ENCODE assay signal across 1 cellular context in the genomic region with DNA sequence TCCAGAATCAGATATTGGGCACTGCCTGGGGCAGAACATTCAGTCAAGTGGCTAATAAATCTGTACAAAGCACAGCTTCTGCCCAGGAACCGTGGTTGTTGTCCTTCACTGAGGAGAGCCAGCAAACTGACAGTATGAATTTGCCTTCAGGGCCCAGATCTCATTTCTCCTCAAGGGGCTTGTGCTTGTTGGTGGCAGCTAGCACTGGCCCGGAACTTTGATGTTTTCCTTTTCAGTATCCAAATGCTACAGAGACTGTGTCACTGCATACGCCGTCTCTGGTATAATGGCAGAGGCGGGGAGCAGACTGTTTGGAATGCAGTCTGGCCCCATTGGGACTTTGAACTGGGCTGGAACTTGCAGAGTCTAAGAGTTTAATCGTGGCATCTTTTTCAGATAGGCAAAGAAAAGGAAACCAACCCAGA.
TF ChIP-seq lines count a peak whose summit lies in the region.

No MANE protein-coding gene starts in this region.

TF ChIP-seq in HepG2, 621 proteins besides CTCF, POLR2A, EP300 and RAD21 (continued from another document and continues in another):
- TF ChIP-seq, protein P1, sequence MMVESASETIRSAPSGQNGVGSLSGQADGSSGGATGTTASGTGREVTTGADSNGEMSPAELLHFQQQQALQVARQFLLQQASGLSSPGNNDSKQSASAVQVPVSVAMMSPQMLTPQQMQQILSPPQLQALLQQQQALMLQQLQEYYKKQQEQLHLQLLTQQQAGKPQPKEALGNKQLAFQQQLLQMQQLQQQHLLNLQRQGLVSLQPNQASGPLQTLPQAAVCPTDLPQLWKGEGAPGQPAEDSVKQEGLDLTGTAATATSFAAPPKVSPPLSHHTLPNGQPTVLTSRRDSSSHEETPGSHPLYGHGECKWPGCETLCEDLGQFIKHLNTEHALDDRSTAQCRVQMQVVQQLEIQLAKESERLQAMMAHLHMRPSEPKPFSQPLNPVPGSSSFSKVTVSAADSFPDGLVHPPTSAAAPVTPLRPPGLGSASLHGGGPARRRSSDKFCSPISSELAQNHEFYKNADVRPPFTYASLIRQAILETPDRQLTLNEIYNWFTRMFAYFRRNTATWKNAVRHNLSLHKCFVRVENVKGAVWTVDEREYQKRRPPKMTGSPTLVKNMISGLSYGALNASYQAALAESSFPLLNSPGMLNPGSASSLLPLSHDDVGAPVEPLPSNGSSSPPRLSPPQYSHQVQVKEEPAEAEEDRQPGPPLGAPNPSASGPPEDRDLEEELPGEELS (CRISPR knock-in tag; IDR thresholded peaks at IDR 0.05): peak; percentile 84
- TF ChIP-seq ELF3 (CRISPR knock-in tag; IDR thresholded peaks at IDR 0.05) (peak; percentile 78), ARNT2 (CRISPR knock-in tag; IDR thresholded peaks at IDR 0.05; ENCODE audit: low read depth) (no peak), MTA1 (CRISPR knock-in tag; IDR thresholded peaks at IDR 0.05; ENCODE audit: borderline replicate concordance) (no peak), ATF7 (IDR thresholded peaks at IDR 0.05) (no peak), ATF7 (CRISPR knock-in tag; IDR thresholded peaks at IDR 0.05) (no peak), NBN (conservative IDR thresholded peaks at IDR 0.05) (no peak), TAF1 (CRISPR knock-in tag; IDR thresholded peaks at IDR 0.05) (peak; percentile 46), ZSCAN30 (CRISPR knock-in tag; IDR thresholded peaks at IDR 0.05) (no peak), ZBTB21 (CRISPR knock-in tag; IDR thresholded peaks at IDR 0.05) (no peak; the same call in 1 of the 2 replicates), ZNF776 (CRISPR knock-in tag; IDR thresholded peaks at IDR 0.05) (no peak), ZNF354B (CRISPR knock-in tag; IDR thresholded peaks at IDR 0.05) (no peak), GTF2F1 (IDR thresholded peaks at IDR 0.05; ENCODE audit: low read length) (0 out of 2 replicates have a peak, but pooled peaks have one; percentile 44), SOX13 (IDR thresholded peaks at IDR 0.05) (no peak), SOX13 (CRISPR knock-in tag; conservative IDR thresholded peaks at IDR 0.05 in 1 of 2, IDR thresholded peaks at IDR 0.05 in 1 of 2) (peak in 1 of 2 experiments; percentile 86; a peak in 2 of 4 replicates), GATAD2A (CRISPR knock-in tag; IDR thresholded peaks at IDR 0.05) (peak; percentile 89), ZNF446 (CRISPR knock-in tag; IDR thresholded peaks at IDR 0.05) (no peak), RBM22 (optimal IDR thresholded peaks at IDR 0.05; ENCODE audit: low read length) (no peak), PHF21A (CRISPR knock-in tag; IDR thresholded peaks at IDR 0.05) (peak; percentile 63), AHR (CRISPR knock-in tag; IDR thresholded peaks at IDR 0.05) (no peak), ZNF790 (CRISPR knock-in tag; IDR thresholded peaks at IDR 0.05; ENCODE audit: borderline replicate concordance) (no peak), ZNF383 (CRISPR knock-in tag; IDR thresholded peaks at IDR 0.05; ENCODE audit: borderline replicate concordance) (no peak), TCF7L2 (IDR thresholded peaks at IDR 0.05; ENCODE audit: low read depth, low read length) (0 out of 2 replicates have a peak, but pooled peaks have one; percentile 19), ZNF83 (CRISPR knock-in tag; IDR thresholded peaks at IDR 0.05; ENCODE audit: borderline replicate concordance) (no peak), BCL6 (CRISPR knock-in tag; IDR thresholded peaks at IDR 0.05) (peak; percentile 88), THYN1 (CRISPR knock-in tag; IDR thresholded peaks at IDR 0.05; ENCODE audit: borderline replicate concordance, low read depth) (no peak), MED1 (CRISPR knock-in tag; IDR thresholded peaks at IDR 0.05) (peak; percentile 71), HDAC6 (IDR thresholded peaks at IDR 0.05; ENCODE audit: low read depth, low read length) (no peak), HMG20A (CRISPR knock-in tag; IDR thresholded peaks at IDR 0.05; ENCODE audit: borderline replicate concordance) (peak; percentile 59; the same call in 1 of the 2 replicates), FOXO1 (CRISPR knock-in tag; IDR thresholded peaks at IDR 0.05) (peak; percentile 59; the same call in 1 of the 2 replicates), ZNF768 (CRISPR knock-in tag; IDR thresholded peaks at IDR 0.05) (no peak), SIN3B (IDR thresholded peaks at IDR 0.05; ENCODE audit: low read length) (no peak), ETV6 (CRISPR knock-in tag; conservative IDR thresholded peaks at IDR 0.05) (no peak), ZNF326 (CRISPR knock-in tag; IDR thresholded peaks at IDR 0.05; ENCODE audit: borderline replicate concordance) (no peak)
- TF ChIP-seq, protein P2, sequence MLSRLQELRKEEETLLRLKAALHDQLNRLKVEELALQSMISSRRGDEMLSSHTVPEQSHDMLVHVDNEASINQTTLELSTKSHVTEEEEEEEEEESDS (CRISPR knock-in tag; IDR thresholded peaks at IDR 0.05; ENCODE audit: borderline replicate concordance): no peak
- TF ChIP-seq, protein P3, sequence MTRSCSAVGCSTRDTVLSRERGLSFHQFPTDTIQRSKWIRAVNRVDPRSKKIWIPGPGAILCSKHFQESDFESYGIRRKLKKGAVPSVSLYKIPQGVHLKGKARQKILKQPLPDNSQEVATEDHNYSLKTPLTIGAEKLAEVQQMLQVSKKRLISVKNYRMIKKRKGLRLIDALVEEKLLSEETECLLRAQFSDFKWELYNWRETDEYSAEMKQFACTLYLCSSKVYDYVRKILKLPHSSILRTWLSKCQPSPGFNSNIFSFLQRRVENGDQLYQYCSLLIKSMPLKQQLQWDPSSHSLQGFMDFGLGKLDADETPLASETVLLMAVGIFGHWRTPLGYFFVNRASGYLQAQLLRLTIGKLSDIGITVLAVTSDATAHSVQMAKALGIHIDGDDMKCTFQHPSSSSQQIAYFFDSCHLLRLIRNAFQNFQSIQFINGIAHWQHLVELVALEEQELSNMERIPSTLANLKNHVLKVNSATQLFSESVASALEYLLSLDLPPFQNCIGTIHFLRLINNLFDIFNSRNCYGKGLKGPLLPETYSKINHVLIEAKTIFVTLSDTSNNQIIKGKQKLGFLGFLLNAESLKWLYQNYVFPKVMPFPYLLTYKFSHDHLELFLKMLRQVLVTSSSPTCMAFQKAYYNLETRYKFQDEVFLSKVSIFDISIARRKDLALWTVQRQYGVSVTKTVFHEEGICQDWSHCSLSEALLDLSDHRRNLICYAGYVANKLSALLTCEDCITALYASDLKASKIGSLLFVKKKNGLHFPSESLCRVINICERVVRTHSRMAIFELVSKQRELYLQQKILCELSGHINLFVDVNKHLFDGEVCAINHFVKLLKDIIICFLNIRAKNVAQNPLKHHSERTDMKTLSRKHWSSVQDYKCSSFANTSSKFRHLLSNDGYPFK (CRISPR knock-in tag; IDR thresholded peaks at IDR 0.05; ENCODE audit: borderline replicate concordance): no peak
- TF ChIP-seq, protein P4, sequence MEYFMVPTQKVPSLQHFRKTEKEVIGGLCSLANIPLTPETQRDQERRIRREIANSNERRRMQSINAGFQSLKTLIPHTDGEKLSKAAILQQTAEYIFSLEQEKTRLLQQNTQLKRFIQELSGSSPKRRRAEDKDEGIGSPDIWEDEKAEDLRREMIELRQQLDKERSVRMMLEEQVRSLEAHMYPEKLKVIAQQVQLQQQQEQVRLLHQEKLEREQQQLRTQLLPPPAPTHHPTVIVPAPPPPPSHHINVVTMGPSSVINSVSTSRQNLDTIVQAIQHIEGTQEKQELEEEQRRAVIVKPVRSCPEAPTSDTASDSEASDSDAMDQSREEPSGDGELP (IDR thresholded peaks at IDR 0.05; ENCODE audit: borderline replicate concordance, low read depth): no peak
- TF ChIP-seq, protein P5, sequence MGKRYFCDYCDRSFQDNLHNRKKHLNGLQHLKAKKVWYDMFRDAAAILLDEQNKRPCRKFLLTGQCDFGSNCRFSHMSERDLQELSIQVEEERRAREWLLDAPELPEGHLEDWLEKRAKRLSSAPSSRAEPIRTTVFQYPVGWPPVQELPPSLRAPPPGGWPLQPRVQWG (CRISPR knock-in tag; IDR thresholded peaks at IDR 0.05; ENCODE audit: borderline replicate concordance, low read depth): no peak
- TF ChIP-seq, protein P6, sequence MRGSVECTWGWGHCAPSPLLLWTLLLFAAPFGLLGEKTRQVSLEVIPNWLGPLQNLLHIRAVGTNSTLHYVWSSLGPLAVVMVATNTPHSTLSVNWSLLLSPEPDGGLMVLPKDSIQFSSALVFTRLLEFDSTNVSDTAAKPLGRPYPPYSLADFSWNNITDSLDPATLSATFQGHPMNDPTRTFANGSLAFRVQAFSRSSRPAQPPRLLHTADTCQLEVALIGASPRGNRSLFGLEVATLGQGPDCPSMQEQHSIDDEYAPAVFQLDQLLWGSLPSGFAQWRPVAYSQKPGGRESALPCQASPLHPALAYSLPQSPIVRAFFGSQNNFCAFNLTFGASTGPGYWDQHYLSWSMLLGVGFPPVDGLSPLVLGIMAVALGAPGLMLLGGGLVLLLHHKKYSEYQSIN (CRISPR knock-in tag; IDR thresholded peaks at IDR 0.05; ENCODE audit: borderline replicate concordance): no peak
- TF ChIP-seq, protein P7, sequence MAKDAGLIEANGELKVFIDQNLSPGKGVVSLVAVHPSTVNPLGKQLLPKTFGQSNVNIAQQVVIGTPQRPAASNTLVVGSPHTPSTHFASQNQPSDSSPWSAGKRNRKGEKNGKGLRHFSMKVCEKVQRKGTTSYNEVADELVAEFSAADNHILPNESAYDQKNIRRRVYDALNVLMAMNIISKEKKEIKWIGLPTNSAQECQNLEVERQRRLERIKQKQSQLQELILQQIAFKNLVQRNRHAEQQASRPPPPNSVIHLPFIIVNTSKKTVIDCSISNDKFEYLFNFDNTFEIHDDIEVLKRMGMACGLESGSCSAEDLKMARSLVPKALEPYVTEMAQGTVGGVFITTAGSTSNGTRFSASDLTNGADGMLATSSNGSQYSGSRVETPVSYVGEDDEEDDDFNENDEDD (CRISPR knock-in tag; IDR thresholded peaks at IDR 0.05; ENCODE audit: borderline replicate concordance): no peak
- TF ChIP-seq, protein P8, sequence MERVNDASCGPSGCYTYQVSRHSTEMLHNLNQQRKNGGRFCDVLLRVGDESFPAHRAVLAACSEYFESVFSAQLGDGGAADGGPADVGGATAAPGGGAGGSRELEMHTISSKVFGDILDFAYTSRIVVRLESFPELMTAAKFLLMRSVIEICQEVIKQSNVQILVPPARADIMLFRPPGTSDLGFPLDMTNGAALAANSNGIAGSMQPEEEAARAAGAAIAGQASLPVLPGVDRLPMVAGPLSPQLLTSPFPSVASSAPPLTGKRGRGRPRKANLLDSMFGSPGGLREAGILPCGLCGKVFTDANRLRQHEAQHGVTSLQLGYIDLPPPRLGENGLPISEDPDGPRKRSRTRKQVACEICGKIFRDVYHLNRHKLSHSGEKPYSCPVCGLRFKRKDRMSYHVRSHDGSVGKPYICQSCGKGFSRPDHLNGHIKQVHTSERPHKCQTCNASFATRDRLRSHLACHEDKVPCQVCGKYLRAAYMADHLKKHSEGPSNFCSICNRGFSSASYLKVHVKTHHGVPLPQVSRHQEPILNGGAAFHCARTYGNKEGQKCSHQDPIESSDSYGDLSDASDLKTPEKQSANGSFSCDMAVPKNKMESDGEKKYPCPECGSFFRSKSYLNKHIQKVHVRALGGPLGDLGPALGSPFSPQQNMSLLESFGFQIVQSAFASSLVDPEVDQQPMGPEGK (CRISPR knock-in tag; IDR thresholded peaks at IDR 0.05): peak; percentile 80
- TF ChIP-seq, protein P9, sequence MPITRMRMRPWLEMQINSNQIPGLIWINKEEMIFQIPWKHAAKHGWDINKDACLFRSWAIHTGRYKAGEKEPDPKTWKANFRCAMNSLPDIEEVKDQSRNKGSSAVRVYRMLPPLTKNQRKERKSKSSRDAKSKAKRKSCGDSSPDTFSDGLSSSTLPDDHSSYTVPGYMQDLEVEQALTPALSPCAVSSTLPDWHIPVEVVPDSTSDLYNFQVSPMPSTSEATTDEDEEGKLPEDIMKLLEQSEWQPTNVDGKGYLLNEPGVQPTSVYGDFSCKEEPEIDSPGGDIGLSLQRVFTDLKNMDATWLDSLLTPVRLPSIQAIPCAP (CRISPR knock-in tag; IDR thresholded peaks at IDR 0.05; ENCODE audit: low read depth): no peak
- TF ChIP-seq, protein P10, sequence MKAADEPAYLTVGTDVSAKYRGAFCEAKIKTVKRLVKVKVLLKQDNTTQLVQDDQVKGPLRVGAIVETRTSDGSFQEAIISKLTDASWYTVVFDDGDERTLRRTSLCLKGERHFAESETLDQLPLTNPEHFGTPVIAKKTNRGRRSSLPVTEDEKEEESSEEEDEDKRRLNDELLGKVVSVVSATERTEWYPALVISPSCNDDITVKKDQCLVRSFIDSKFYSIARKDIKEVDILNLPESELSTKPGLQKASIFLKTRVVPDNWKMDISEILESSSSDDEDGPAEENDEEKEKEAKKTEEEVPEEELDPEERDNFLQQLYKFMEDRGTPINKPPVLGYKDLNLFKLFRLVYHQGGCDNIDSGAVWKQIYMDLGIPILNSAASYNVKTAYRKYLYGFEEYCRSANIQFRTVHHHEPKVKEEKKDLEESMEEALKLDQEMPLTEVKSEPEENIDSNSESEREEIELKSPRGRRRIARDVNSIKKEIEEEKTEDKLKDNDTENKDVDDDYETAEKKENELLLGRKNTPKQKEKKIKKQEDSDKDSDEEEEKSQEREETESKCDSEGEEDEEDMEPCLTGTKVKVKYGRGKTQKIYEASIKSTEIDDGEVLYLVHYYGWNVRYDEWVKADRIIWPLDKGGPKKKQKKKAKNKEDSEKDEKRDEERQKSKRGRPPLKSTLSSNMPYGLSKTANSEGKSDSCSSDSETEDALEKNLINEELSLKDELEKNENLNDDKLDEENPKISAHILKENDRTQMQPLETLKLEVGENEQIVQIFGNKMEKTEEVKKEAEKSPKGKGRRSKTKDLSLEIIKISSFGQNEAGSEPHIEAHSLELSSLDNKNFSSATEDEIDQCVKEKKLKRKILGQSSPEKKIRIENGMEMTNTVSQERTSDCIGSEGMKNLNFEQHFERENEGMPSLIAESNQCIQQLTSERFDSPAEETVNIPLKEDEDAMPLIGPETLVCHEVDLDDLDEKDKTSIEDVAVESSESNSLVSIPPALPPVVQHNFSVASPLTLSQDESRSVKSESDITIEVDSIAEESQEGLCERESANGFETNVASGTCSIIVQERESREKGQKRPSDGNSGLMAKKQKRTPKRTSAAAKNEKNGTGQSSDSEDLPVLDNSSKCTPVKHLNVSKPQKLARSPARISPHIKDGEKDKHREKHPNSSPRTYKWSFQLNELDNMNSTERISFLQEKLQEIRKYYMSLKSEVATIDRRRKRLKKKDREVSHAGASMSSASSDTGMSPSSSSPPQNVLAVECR (CRISPR knock-in tag; IDR thresholded peaks at IDR 0.05; ENCODE audit: borderline replicate concordance): no peak; the same call in 1 of the 2 replicates
- TF ChIP-seq, protein P11, sequence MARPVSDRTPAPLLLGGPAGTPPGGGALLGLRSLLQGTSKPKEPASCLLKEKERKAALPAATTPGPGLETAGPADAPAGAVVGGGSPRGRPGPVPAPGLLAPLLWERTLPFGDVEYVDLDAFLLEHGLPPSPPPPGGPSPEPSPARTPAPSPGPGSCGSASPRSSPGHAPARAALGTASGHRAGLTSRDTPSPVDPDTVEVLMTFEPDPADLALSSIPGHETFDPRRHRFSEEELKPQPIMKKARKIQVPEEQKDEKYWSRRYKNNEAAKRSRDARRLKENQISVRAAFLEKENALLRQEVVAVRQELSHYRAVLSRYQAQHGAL (CRISPR knock-in tag; IDR thresholded peaks at IDR 0.05; ENCODE audit: not compliant biosample characterization): no peak
- TF ChIP-seq, protein P12, sequence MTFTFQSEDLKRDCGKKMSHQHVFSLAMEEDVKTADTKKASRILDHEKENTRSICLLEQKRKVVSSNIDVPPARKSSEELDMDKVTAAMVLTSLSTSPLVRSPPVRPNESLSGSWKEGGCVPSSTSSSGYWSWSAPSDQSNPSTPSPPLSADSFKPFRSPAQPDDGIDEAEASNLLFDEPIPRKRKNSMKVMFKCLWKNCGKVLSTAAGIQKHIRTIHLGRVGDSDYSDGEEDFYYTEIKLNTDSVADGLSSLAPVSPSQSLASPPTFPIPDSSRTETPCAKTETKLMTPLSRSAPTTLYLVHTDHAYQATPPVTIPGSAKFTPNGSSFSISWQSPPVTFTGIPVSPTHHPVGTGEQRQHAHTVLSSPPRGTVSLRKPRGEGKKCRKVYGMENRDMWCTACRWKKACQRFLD (CRISPR knock-in tag; IDR thresholded peaks at IDR 0.05; ENCODE audit: borderline replicate concordance): no peak
